ENCODE assay signal across 26 cellular contexts in genomic region chr3:170432416-170432815, GRCh38.
"Had no signal": no experiment of that assay in that cellular context is flagged by ENCODE, and none has a peak within 500 bp of the region (broad histone marks: within the 10 kb centered on the region; RNA-seq: fewer than 3 reads in every experiment).

No MANE protein-coding gene starts in this region.

- H3K9me3 Mint-ChIP-seq: immature natural killer cell; nephron; neural crest cell; stimulated activated memory B cell treated with anti-CD40 and anti-IgM and Interleukin-4, amounts not matched to agents 10 μg/mL and 1 μg/mL and 100 μg/mL, for 72 hours; stimulated activated naive CD8-positive, alpha-beta T cell treated with anti-CD3 and anti-CD28 coated beads, Interleukin-15, amount 100 ng/mL, for 72 hours; type B pancreatic cell had no signal

- H3K27me3 Mint-ChIP-seq: stimulated activated memory B cell treated with anti-CD40 and anti-IgM and Interleukin-4, amounts not matched to agents 10 μg/mL and 1 μg/mL and 100 μg/mL, for 72 hours; type B pancreatic cell had no signal

- H3K27ac ChIP-seq: heart left ventricle, left lung, lower lobe of right lung, pancreas, prostate gland, skin epidermis, thoracic aorta, tibial artery, uterus had no signal

- H3K4me3 Mint-ChIP-seq: immature natural killer cell; naive thymus-derived CD8-positive, alpha-beta T cell; nephron; neural crest cell; stimulated activated memory B cell treated with anti-CD40 and anti-IgM and Interleukin-4, amounts not matched to agents 10 μg/mL and 1 μg/mL and 100 μg/mL, for 72 hours; stimulated activated naive CD8-positive, alpha-beta T cell treated with anti-CD3 and anti-CD28 coated beads, Interleukin-15, amount 100 ng/mL, for 72 hours; type B pancreatic cell had no signal

- H3K9me3 ChIP-seq: heart left ventricle, left lung, lower lobe of right lung, pancreas, prostate gland, thoracic aorta, tibial artery, uterus had no signal

- H3K27me3 ChIP-seq: heart left ventricle, left lung, pancreas, tibial artery, uterus had no signal

- H3K4me1 ChIP-seq: heart left ventricle, left lung, lower lobe of right lung, pancreas, prostate gland, tibial artery, uterus had no signal

- H3K27ac Mint-ChIP-seq: immature natural killer cell; naive thymus-derived CD8-positive, alpha-beta T cell; nephron; stimulated activated memory B cell treated with anti-CD40 and anti-IgM and Interleukin-4, amounts not matched to agents 10 μg/mL and 1 μg/mL and 100 μg/mL, for 72 hours; stimulated activated naive CD8-positive, alpha-beta T cell treated with anti-CD3 and anti-CD28 coated beads, Interleukin-15, amount 100 ng/mL, for 72 hours; type B pancreatic cell had no signal

- H3K36me3 ChIP-seq: left lung, pancreas, prostate gland, thoracic aorta, uterus had no signal

- H3K36me3 Mint-ChIP-seq: immature natural killer cell; naive thymus-derived CD8-positive, alpha-beta T cell; stimulated activated memory B cell treated with anti-CD40 and anti-IgM and Interleukin-4, amounts not matched to agents 10 μg/mL and 1 μg/mL and 100 μg/mL, for 72 hours had no signal

- DNase-seq: heart left ventricle; hypothalamus; immature natural killer cell; kidney; left colon; left lung; lower lobe of right lung; mammary epithelial cell; mesenchymal stem cell; naive thymus-derived CD8-positive, alpha-beta T cell; pancreas; retina; right cardiac atrium; stimulated activated CD4-positive, alpha-beta T cell treated with anti-CD3 and anti-CD28 coated beads, Interleukin-4, amount 100 ng/mL, for 24 hours; stimulated activated CD8-positive, alpha-beta memory T cell treated with anti-CD3 and anti-CD28 coated beads, Interleukin-4, amount 100 ng/mL, for 48 hours; stimulated activated naive CD4-positive, alpha-beta T cell treated with Interleukin-2 at 50 U/mL for 16 hours; stimulated activated naive CD8-positive, alpha-beta T cell treated with anti-CD3 and anti-CD28 coated beads, Interleukin-15, amount 100 ng/mL, for 72 hours; tibial artery; uterus had no signal

- H3K4me3 ChIP-seq: heart left ventricle, left lung, lower lobe of right lung, pancreas, prostate gland, skin epidermis, thoracic aorta, tibial artery, uterus had no signal
